34 cellular contexts compared by ENCODE assay signal in genomic region chr18:29313312-29313711, GRCh38.
"Had no signal": no experiment of that assay in that cellular context is flagged by ENCODE, and none has a peak within 500 bp of the region (broad histone marks: within the 10 kb centered on the region; RNA-seq: fewer than 3 reads in every experiment).

No MANE protein-coding gene starts in this region.

- H3K9me3 ChIP-seq: MG63 had no signal

- H3K36me3 ChIP-seq: MG63 had no signal

- H3K27me3 ChIP-seq: MG63 had no signal

- DNase-seq: Karpas-422, Kasumi-1, MG63, MM.1S, MV-4-11, NCI-H1048, NCI-H1092, NCI-H1092 treated with DMSO at 0.1 percent for 48 hours, NCI-H1105, NCI-H1105 treated with DMSO at 0.1 percent for 48 hours, NCI-H1417, NCI-H1417 treated with DMSO at 0.1 percent for 48 hours, NCI-H1436, NCI-H1436 treated with DMSO at 0.1 percent for 48 hours, NCI-H146, NCI-H1694, NCI-H1694 treated with DMSO at 0.1 percent for 48 hours, NCI-H187, NCI-H187 treated with DMSO at 0.1 percent for 48 hours, NCI-H1930, NCI-H2029, NCI-H2029 treated with DMSO at 0.1 percent for 48 hours, NCI-H2081, NCI-H2081 treated with DMSO at 0.1 percent for 48 hours, NCI-H2107, NCI-H2171, NCI-H2171 treated with DMSO at 0.1 percent for 48 hours, NCI-H2227 treated with DMSO at 0.1 percent for 48 hours, NCI-H226, NCI-H345, NCI-H446, NCI-H446 treated with DMSO at 0.1 percent for 48 hours, NCI-H510A, NCI-H510A treated with DMSO at 0.1 percent for 48 hours had no signal

- H3K4me3 ChIP-seq: MG63 had no signal
